ENCODE assay signal across 33 cellular contexts in genomic region chr11:7021318-7021717, GRCh38. TPM values are rescaled to one million over a fixed set of nuclear protein-coding genes. Genes with fewer than 3 reads are reported as not detected.
DNase-seq lines count a peak whose midpoint lies in the region; ATAC-seq and TF ChIP-seq lines count a peak whose summit lies in the region.
"Had no signal": no experiment of that assay in that cellular context is flagged by ENCODE, and none has a peak within 500 bp of the region (broad histone marks: within the 10 kb centered on the region; RNA-seq: fewer than 3 reads in every experiment).

No MANE protein-coding gene starts in this region.

- H3K9me3 Mint-ChIP-seq in progenitor cell of endocrine pancreas (ENCODE audit: low read depth): no peaks in the 10 kb centered on the region
- H3K9me3 Mint-ChIP-seq: activated naive CD4-positive, alpha-beta T cell treated with anti-CD3 and anti-CD28 coated beads, Interleukin-2, amount 50 U/mL, for 24 hours; stimulated activated naive CD8-positive, alpha-beta T cell treated with anti-CD3 and anti-CD28 coated beads, Interleukin-15, Interleukin-2, amounts not matched to agents 100 ng/mL and 50 ng/mL, for 24 hours had no signal

- no peaks in the 10 kb centered on the region for H3F3A ChIP-seq in MM.1S (ENCODE audit: insufficient read depth, low read length)

- H3K4me2 ChIP-seq in MM.1S (ENCODE audit: low read depth, low read length): peak overlapping the region; percentile 81; the same call in 1 of the 2 replicates
- peak overlapping the region; percentile 84 for H3K4me2 ChIP-seq in hepatocyte

- 0 out of 2 replicates have a peak, but pooled peaks cover 6% of the 10 kb centered on the region for H3K4me1 ChIP-seq in MM.1S (ENCODE audit: low read length)
- H3K4me1 ChIP-seq in hepatocyte (ENCODE audit: insufficient read depth): no peaks in the 10 kb centered on the region

- TF ChIP-seq CTCF in MM.1S (IDR thresholded peaks at IDR 0.05; ENCODE audit: low read length) (no peak), hepatocyte (IDR thresholded peaks at IDR 0.05; ENCODE audit: poor library complexity) (no peak), progenitor cell of endocrine pancreas (IDR thresholded peaks at IDR 0.05; ENCODE audit: unreplicated experiment) (no peak)

- H3K36me3 Mint-ChIP-seq in progenitor cell of endocrine pancreas (ENCODE audit: insufficient read depth): peaks cover 3% of the 10 kb centered on the region
- H3K36me3 Mint-ChIP-seq: activated naive CD4-positive, alpha-beta T cell treated with anti-CD3 and anti-CD28 coated beads, Interleukin-2, amount 50 U/mL, for 24 hours had no signal

- no peaks in the 10 kb centered on the region for H3K79me2 ChIP-seq in MM.1S (ENCODE audit: low read length)
- H3K79me2 ChIP-seq in hepatocyte: peaks cover 5% of the 10 kb centered on the region

- peaks cover 19% of the 10 kb centered on the region for H3K27me3 Mint-ChIP-seq in progenitor cell of endocrine pancreas

- H2AFZ ChIP-seq in MM.1S (ENCODE audit: low read length) (no peak overlapping the region), hepatocyte (peak overlapping the region; percentile 87)

- H3K4me1 Mint-ChIP-seq in progenitor cell of endocrine pancreas (ENCODE audit: low read depth): peaks cover 10% of the 10 kb centered on the region
- H3K4me1 Mint-ChIP-seq: activated naive CD4-positive, alpha-beta T cell treated with anti-CD3 and anti-CD28 coated beads, Interleukin-2, amount 50 U/mL, for 24 hours had no signal

- H3K4me3 Mint-ChIP-seq in progenitor cell of endocrine pancreas (ENCODE audit: low read depth): peak overlapping the region; percentile 94
- H3K4me3 Mint-ChIP-seq: activated naive CD4-positive, alpha-beta T cell treated with anti-CD3 and anti-CD28 coated beads, Interleukin-2, amount 50 U/mL, for 24 hours; stimulated activated naive CD8-positive, alpha-beta T cell treated with anti-CD3 and anti-CD28 coated beads, Interleukin-15, Interleukin-2, amounts not matched to agents 100 ng/mL and 50 ng/mL, for 24 hours had no signal

- H3K9me2 ChIP-seq in MM.1S (replicated peaks; ENCODE audit: insufficient read depth, low read length) (no peaks in the 10 kb centered on the region), hepatocyte (replicated peaks; ENCODE audit: insufficient read depth) (no peaks in the 10 kb centered on the region)

- no peak overlapping the region for H3K4me3 ChIP-seq in MM.1S (ENCODE audit: low read length)
- H3K4me3 ChIP-seq in hepatocyte: no peak overlapping the region

- no peak overlapping the region for H3K9ac ChIP-seq in MM.1S (ENCODE audit: low read length)

- H3K27ac ChIP-seq in MM.1S (ENCODE audit: low read length) (no peak overlapping the region), hepatocyte (no peak overlapping the region)

- no peak overlapping the region for H3K27ac Mint-ChIP-seq in progenitor cell of endocrine pancreas
- H3K27ac Mint-ChIP-seq: activated naive CD4-positive, alpha-beta T cell treated with anti-CD3 and anti-CD28 coated beads, Interleukin-2, amount 50 U/mL, for 24 hours; naive thymus-derived CD4-positive, alpha-beta T cell; stimulated activated naive CD8-positive, alpha-beta T cell treated with anti-CD3 and anti-CD28 coated beads, Interleukin-15, Interleukin-2, amounts not matched to agents 100 ng/mL and 50 ng/mL, for 24 hours had no signal

- no peaks in the 10 kb centered on the region for H3K36me3 ChIP-seq in MM.1S (replicated peaks; ENCODE audit: insufficient read depth, low read length)
- H3K36me3 ChIP-seq in hepatocyte (replicated peaks; ENCODE audit: insufficient read depth, low read depth): no peaks in the 10 kb centered on the region
- H3K36me3 ChIP-seq: esophagus squamous epithelium, heart left ventricle, Peyer's patch, thoracic aorta, uterus had no signal

- 90% methylated on average over 5 of the region's 5 CpGs for WGBS in hepatocyte (ENCODE audit: low lambda C conversion rate, missing lambda C conversion rate)

- no peak for ATAC-seq in HG02938 (IDR thresholded peaks at IDR 0.05; ENCODE audit: unreplicated experiment)
- ATAC-seq: naive thymus-derived CD4-positive, alpha-beta T cell had no signal

- H3K9me3 ChIP-seq in MM.1S (replicated peaks; ENCODE audit: insufficient read depth, low read length) (no peaks in the 10 kb centered on the region), hepatocyte (ENCODE audit: low read depth) (no peaks in the 10 kb centered on the region)
- H3K9me3 ChIP-seq: esophagus squamous epithelium, heart left ventricle, Peyer's patch, thoracic aorta, uterus had no signal

- H3K27me3 ChIP-seq in MM.1S (replicated peaks; ENCODE audit: insufficient read depth, low read length): no peaks in the 10 kb centered on the region
- H3K27me3 ChIP-seq in hepatocyte: no peaks in the 10 kb centered on the region
- H3K27me3 ChIP-seq: dorsolateral prefrontal cortex, esophagus squamous epithelium, Peyer's patch had no signal

- DNase-seq in NCI-H2227 (lab: John Stamatoyannopoulos, UW; ENCODE audit: unreplicated experiment): peak; percentile 9
- DNase-seq in NCI-H2227 treated with DMSO at 0.1 percent for 48 hours (lab: John Stamatoyannopoulos, UW): no peak
- no peak for DNase-seq in MM.1S
- no peak for DNase-seq in hepatocyte (ENCODE audit: low spot score)
- DNase-seq in progenitor cell of endocrine pancreas (ENCODE audit: low spot score, unreplicated experiment): no peak
- DNase-seq in SHP77 (lab: John Stamatoyannopoulos, UW): no peak
- DNase-seq in NCI-H82 (lab: John Stamatoyannopoulos, UW): no peak
- DNase-seq: activated CD4-positive, alpha-beta T cell treated with anti-CD3 and anti-CD28 coated beads for 48 hours; activated CD8-positive, alpha-beta memory T cell treated with anti-CD3 and anti-CD28 coated beads for 24 hours; activated T-cell treated with anti-CD3 and anti-CD28 coated beads for 4 hours; amniotic stem cell; DMS79 treated with DMSO at 0.1 percent for 48 hours; dorsolateral prefrontal cortex; esophagus squamous epithelium; foreskin melanocyte; GDM1; naive thymus-derived CD4-positive, alpha-beta T cell; NCI-H1930; NCI-H69; Peyer's patch; retina; SIG-M5; stimulated activated CD4-positive, alpha-beta T cell treated with anti-CD3 and anti-CD28 coated beads, Interleukin-1b, Interleukin-23, amount 100 ng/mL, for 48 hours; T1000; uterus had no signal

- H4K20me1 ChIP-seq in MM.1S (ENCODE audit: insufficient read depth, low read length): no peaks in the 10 kb centered on the region
- H4K20me1 ChIP-seq in hepatocyte (ENCODE audit: insufficient read depth, poor library complexity, severe bottlenecking): no peaks in the 10 kb centered on the region

RNA-seq across cellular contexts. Expression of gene NLRP14, which starts 1.0 kb away (rescaled TPM):
- 0.24 and 0.40 TPM in 2 replicates for total RNA-seq in hepatocyte
- not detected in 2 replicates for polyA plus RNA-seq in hepatocyte
- total RNA-seq in progenitor cell of endocrine pancreas: 0.26 and 0.29 TPM in 2 replicates
- total RNA-seq: heart left ventricle, kidney epithelial cell, osteocyte, thoracic aorta had no signal
- polyA plus RNA-seq: heart left ventricle; IMR-90; naive thymus-derived CD4-positive, alpha-beta T cell had no signal

RNA-seq across cellular contexts. Expression of gene ZNF214, which starts 1.2 kb away (rescaled TPM):
- 3.3 and 5.0 TPM in 2 replicates for total RNA-seq in hepatocyte
- polyA plus RNA-seq in hepatocyte: 1.4 and 3.4 TPM in 2 replicates
- 10.8 and 11.4 TPM in 2 replicates for total RNA-seq in progenitor cell of endocrine pancreas
- total RNA-seq: naive thymus-derived CD4-positive, alpha-beta T cell had no signal
- polyA plus RNA-seq: naive thymus-derived CD4-positive, alpha-beta T cell had no signal
